Comparison of ENCODE assay signal across 8 cellular contexts in the genomic region with DNA sequence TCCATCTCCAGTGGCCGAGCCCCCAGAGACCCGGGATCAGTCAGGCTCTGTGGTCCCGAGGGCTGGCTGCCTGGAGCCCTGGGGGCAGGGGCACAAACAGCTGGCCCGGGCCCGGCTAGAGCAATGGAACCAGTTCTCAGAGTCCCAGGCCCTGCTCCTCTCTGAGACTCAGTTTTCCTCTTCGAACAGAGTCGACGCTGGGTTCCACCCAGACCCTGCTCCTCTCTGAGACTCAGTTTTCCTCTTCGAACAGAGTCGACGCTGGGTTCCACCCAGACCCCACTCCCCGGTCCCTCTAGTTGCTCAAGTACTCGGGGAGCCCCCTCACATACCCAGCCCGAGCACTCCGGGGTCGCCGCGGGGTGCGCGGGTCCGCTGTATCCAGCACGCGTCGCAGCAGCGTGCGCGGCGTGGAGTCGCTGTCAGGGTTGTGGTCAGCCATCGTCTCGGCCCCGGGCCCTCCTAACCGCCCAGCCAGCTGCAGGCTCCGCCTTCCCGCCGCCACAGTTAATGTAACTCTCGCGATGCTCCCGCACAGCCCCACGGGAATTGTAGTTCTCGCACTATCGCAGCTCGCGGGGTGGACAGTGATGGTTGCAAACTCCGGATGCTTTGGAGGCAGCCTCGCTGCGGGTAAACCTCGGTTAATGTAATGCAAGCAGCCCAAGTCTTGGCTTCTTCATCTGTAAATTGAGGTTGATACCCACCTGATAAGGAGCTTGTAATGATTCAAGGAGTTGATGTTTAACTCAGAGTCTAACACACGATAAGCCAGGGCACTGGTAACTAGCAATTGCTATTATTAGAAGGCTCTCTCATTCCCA. TPM values are rescaled to one million over a fixed set of nuclear protein-coding genes. Genes with fewer than 3 reads are reported as not detected.
DNase-seq lines count a peak whose midpoint lies in the region; ATAC-seq and TF ChIP-seq lines count a peak whose summit lies in the region.

No MANE protein-coding gene starts in this region.

- H3K9me3 ChIP-seq in IMR-90 (ENCODE audit: control insufficient read depth, insufficient read depth, low read length) (no peaks in the 10 kb centered on the region), OCI-LY3 (ENCODE audit: insufficient read depth, low read length) (no peaks in the 10 kb centered on the region), muscle layer of colon (ENCODE audit: low read length) (no peaks in the 10 kb centered on the region)

- H3K18ac ChIP-seq in IMR-90 (ENCODE audit: low read depth, low read length) = no peak overlapping the region; the same call in 1 of the 2 replicates

- peak overlapping the region; percentile 97 for H2AFZ ChIP-seq in IMR-90 (replicated peaks; ENCODE audit: low read length, poor library complexity)
- H2AFZ ChIP-seq in OCI-LY3 (ENCODE audit: low read depth, low read length) = peak overlapping the region; percentile 99

- H4K5ac ChIP-seq in IMR-90 (ENCODE audit: low read depth, low read length) = peak overlapping the region; percentile 56; the same call in 1 of the 2 replicates

- peaks cover 2% of the 10 kb centered on the region for H3K4me1 ChIP-seq in IMR-90 (ENCODE audit: control insufficient read depth, insufficient read depth, low read length)
- peaks cover 8% of the 10 kb centered on the region for H3K4me1 ChIP-seq in OCI-LY3 (ENCODE audit: low read length)
- peaks cover 19% of the 10 kb centered on the region for H3K4me1 ChIP-seq in muscle layer of colon (ENCODE audit: insufficient read depth, low read length)

- H2BK15ac ChIP-seq in IMR-90 (ENCODE audit: low read depth, low read length) = no peak overlapping the region

- in situ Hi-C loops in IMR-90 (cut with MboI; ENCODE audit: low sequenced_read_pairs) = no loop called here

- 1% methylated on average over 25 of the region's 49 CpGs; no CpG with 5 or more reads in 1 of the 2 experiments for WGBS in IMR-90 (ENCODE audit: extremely low coverage in 2 of 2, insufficient read length in 1 of 2), 2 experiments

- H3K23ac ChIP-seq in IMR-90 (ENCODE audit: low read depth, low read length) = peak overlapping the region; percentile 98

- H3K36me3 ChIP-seq in IMR-90 (ENCODE audit: control insufficient read depth, insufficient read depth, low read length) = peaks cover 32% of the 10 kb centered on the region
- H3K36me3 ChIP-seq in OCI-LY3 (replicated peaks; ENCODE audit: low read depth, low read length) = no peaks in the 10 kb centered on the region
- peaks cover 37% of the 10 kb centered on the region for H3K36me3 ChIP-seq in muscle layer of colon (ENCODE audit: insufficient read depth, low read length)

- DNase-seq in DMS153 (lab: John Stamatoyannopoulos, UW) = peak; percentile 59
- peak; percentile 84 for DNase-seq in IMR-90
- peak; percentile 91 for DNase-seq in activated T-cell treated with anti-CD3 and anti-CD28 coated beads for 48 hours (ENCODE audit: low read depth)
- DNase-seq in erythroblast (lab: John Stamatoyannopoulos, UW) = peak; percentile 91 to 95
- DNase-seq in stimulated activated CD8-positive, alpha-beta memory T cell treated with anti-CD3 and anti-CD28 coated beads, Interleukin-7, amount 100 ng/mL, for 1 hour (ENCODE audit: low read depth in 2 of 2) = peak; percentile 84 to 86

- H3K4me2 ChIP-seq in IMR-90 (ENCODE audit: low read depth, low read length) = peak overlapping the region; percentile 99
- peak overlapping the region; percentile 98 for H3K4me2 ChIP-seq in OCI-LY3 (ENCODE audit: low read length)

- H3K79me1 ChIP-seq in IMR-90 (ENCODE audit: low read depth in 1 of 2, low read length in 2 of 2) = peaks cover 6 to 36% of the 10 kb centered on the region in 2 experiments; a peak in 3 of 4 replicates

- H3K4me3 ChIP-seq in IMR-90 (ENCODE audit: insufficient read depth, low read depth, low read length) = peak overlapping the region; percentile 75
- H3K4me3 ChIP-seq in OCI-LY3 (ENCODE audit: low read length) = peak overlapping the region; percentile 89
- peak overlapping the region; percentile 75 to 92 for H3K4me3 ChIP-seq in muscle layer of colon (ENCODE audit: low read depth in 1 of 2, low read length in 2 of 2)

- no peaks in the 10 kb centered on the region for H3K27me3 ChIP-seq in IMR-90 (ENCODE audit: control insufficient read depth, insufficient read depth, low read length)
- H3K27me3 ChIP-seq in OCI-LY3 (ENCODE audit: low read depth, low read length) = no peaks in the 10 kb centered on the region
- no peaks in the 10 kb centered on the region for H3K27me3 ChIP-seq in muscle layer of colon (ENCODE audit: control insufficient read depth in 1 of 2, insufficient read depth in 2 of 2, low read length in 2 of 2)

- BruUV-seq in IMR-90 (replicated peaks; lab: Mats Ljungman, UMichigan) = no TSS peak

- TF ChIP-seq POLR2A in IMR-90 (IDR thresholded peaks at IDR 0.05; ENCODE audit: low read depth, low read length) = peak; percentile 84
- peak; percentile 72 for TF ChIP-seq POLR2A in erythroblast (IDR thresholded peaks at IDR 0.05; ENCODE audit: low read length)

- POLR2A ChIA-PET in IMR-90 (lab: Charles Lee; ENCODE audit: unreplicated experiment) = interaction anchor here (1.1 kb wide), 1 partner anchor 10 kb away, joined by 3 read pairs; no protein-coding TSS in a partner anchor

- peak overlapping the region; percentile 98 for H3K14ac ChIP-seq in IMR-90 (replicated peaks; ENCODE audit: low read depth, low read length)

- peak; percentile 96 for ATAC-seq in GM21529 (IDR thresholded peaks at IDR 0.05; ENCODE audit: unreplicated experiment)
- ATAC-seq in IMR-90 (ENCODE audit: low read depth) = peak; percentile 99

- dilution Hi-C loops in IMR-90 (cut with HindIII; ENCODE audit: low sequenced_read_pairs, unreplicated experiment) = no loop called here

- H4K91ac ChIP-seq in IMR-90 (ENCODE audit: insufficient read depth, low read depth, low read length) = peak overlapping the region; percentile 60

- H3K9me1 ChIP-seq in IMR-90 (ENCODE audit: insufficient read depth, low read length) = peaks cover 7% of the 10 kb centered on the region; the same call in 1 of the 2 replicates

- peak overlapping the region; percentile 58; the same call in 1 of the 2 replicates for H2BK120ac ChIP-seq in IMR-90 (ENCODE audit: low read depth, low read length)

- intact Hi-C loops in IMR-90 (cut with micrococcal nuclease) = no loop called here

- peaks cover 4% of the 10 kb centered on the region; the same call in 1 of the 2 replicates for H3K79me2 ChIP-seq in OCI-LY3 (ENCODE audit: low read length)

- peak overlapping the region; percentile 98 for H2AK9ac ChIP-seq in IMR-90 (replicated peaks; ENCODE audit: low read depth, low read length, poor library complexity)

- H4K8ac ChIP-seq in IMR-90 (ENCODE audit: low read depth in 2 of 2, low read length in 2 of 2) = peak overlapping the region; percentile 71 to 99

- no peak overlapping the region for H2BK20ac ChIP-seq in IMR-90 (ENCODE audit: low read depth, low read length)

- peak overlapping the region; percentile 59 for H2BK5ac ChIP-seq in IMR-90 (ENCODE audit: low read depth, low read length, poor library complexity, severe bottlenecking)

- no peak for TF ChIP-seq RAD21 in IMR-90 (IDR thresholded peaks at IDR 0.05; ENCODE audit: low read length)

- no peaks in the 10 kb centered on the region for H4K20me1 ChIP-seq in IMR-90 (ENCODE audit: insufficient read depth, low read length)
- no peaks in the 10 kb centered on the region for H4K20me1 ChIP-seq in OCI-LY3 (ENCODE audit: insufficient read depth, low read length)

- H3K9ac ChIP-seq in IMR-90 (ENCODE audit: low read depth, low read length) = peak overlapping the region; percentile 79
- H3K9ac ChIP-seq in OCI-LY3 (ENCODE audit: low read length) = peak overlapping the region; percentile 76
- H3K9ac ChIP-seq in muscle layer of colon (ENCODE audit: low read length) = peak overlapping the region; percentile 95

- TF ChIP-seq CTCF in IMR-90 (conservative IDR thresholded peaks at IDR 0.05; ENCODE audit: low read depth, low read length) = no peak
- no peak for TF ChIP-seq CTCF in OCI-LY3 (IDR thresholded peaks at IDR 0.05; ENCODE audit: low read depth, low read length)

- peak overlapping the region; percentile 44; the same call in 1 of the 2 replicates for H3K56ac ChIP-seq in IMR-90 (ENCODE audit: extremely low read depth, insufficient read depth, low read length)

- CTCF ChIA-PET in IMR-90 (lab: Yijun Ruan, JAX) = interaction anchor here (2.4 kb wide), 1 partner anchor 17 kb away, joined by 11 read pairs; no protein-coding TSS in a partner anchor

- H3K4ac ChIP-seq in IMR-90 (ENCODE audit: low read depth, low read length) = peak overlapping the region; percentile 87

- peak overlapping the region; percentile 91 for H2AK5ac ChIP-seq in IMR-90 (ENCODE audit: low read depth, low read length)

- peak overlapping the region; percentile 77 for H3K27ac ChIP-seq in IMR-90 (ENCODE audit: insufficient read depth, low read length)
- H3K27ac ChIP-seq in OCI-LY3 (ENCODE audit: low read length) = no peak overlapping the region
- H3K27ac ChIP-seq in muscle layer of colon (ENCODE audit: low read depth, low read length) = peak overlapping the region; percentile 47

TF ChIP-seq in IMR-90, 13 proteins besides CTCF, POLR2A, EP300 and RAD21:
- no peak for TF ChIP-seq CHD1 (IDR thresholded peaks at IDR 0.05; ENCODE audit: low read depth, low read length)
- peak; percentile 98 for TF ChIP-seq MXI1 (IDR thresholded peaks at IDR 0.05; ENCODE audit: borderline replicate concordance, low read depth, low read length)

RNA-seq across cellular contexts. Expression of gene THAP11, which starts 8.5 kb away (rescaled TPM):
- total RNA-seq in IMR-90 (2012; rRNA removed) = 13.3 and 13.9 TPM in 2 replicates
- 14.5 and 16.7 TPM in 2 replicates for polyA plus RNA-seq in IMR-90 (2012; rRNA removed)
- 23.5 and 29.1 TPM in 2 replicates for polyA plus RNA-seq in IMR-90 (2012; cell fraction: cytosol; rRNA removed)
- polyA plus RNA-seq in IMR-90 (2012; cell fraction: nucleus; rRNA removed; ENCODE audit: low replicate concordance) = 7.1 and 11.0 TPM in 2 replicates

RNA-seq across cellular contexts. Expression of gene NUTF2, which starts 13.1 kb away (rescaled TPM):
- 42.7 and 55.0 TPM in 2 replicates for total RNA-seq in IMR-90 (2012; rRNA removed)
- 361 and 399 TPM in 2 replicates for polyA plus RNA-seq in IMR-90 (2012; rRNA removed)
- 92.1 and 120 TPM in 2 replicates for polyA plus RNA-seq in IMR-90 (2012; cell fraction: cytosol; rRNA removed)
- polyA plus RNA-seq in IMR-90 (2012; cell fraction: nucleus; rRNA removed; ENCODE audit: low replicate concordance) = 102 and 127 TPM in 2 replicates

RNA-seq across cellular contexts. Expression of gene CENPT, which starts 13.9 kb away (rescaled TPM):
- total RNA-seq in IMR-90 (2012; rRNA removed) = 33.3 TPM in 2 replicates
- 83.1 and 86.4 TPM in 2 replicates for polyA plus RNA-seq in IMR-90 (2012; rRNA removed)
- 42.5 and 48.8 TPM in 2 replicates for polyA plus RNA-seq in IMR-90 (2012; cell fraction: cytosol; rRNA removed)
- polyA plus RNA-seq in IMR-90 (2012; cell fraction: nucleus; rRNA removed; ENCODE audit: low replicate concordance) = 500 and 808 TPM in 2 replicates

RNA-seq across cellular contexts. Expression of gene TSNAXIP1, which starts 26.9 kb away (rescaled TPM):
- 0.56 and 0.72 TPM in 2 replicates for total RNA-seq in IMR-90 (2012; rRNA removed)
- polyA plus RNA-seq in IMR-90 (2012; rRNA removed) = 1.4 and 1.6 TPM in 2 replicates
- 0.24 and 0.47 TPM in 2 replicates for polyA plus RNA-seq in IMR-90 (2012; cell fraction: cytosol; rRNA removed)
- polyA plus RNA-seq in IMR-90 (2012; cell fraction: nucleus; rRNA removed; ENCODE audit: low replicate concordance) = 16.6 and 18.9 TPM in 2 replicates

RNA-seq across cellular contexts. Expression of gene RANBP10, which starts 27.3 kb away (rescaled TPM):
- 2.2 and 2.7 TPM in 2 replicates for total RNA-seq in IMR-90 (2012; rRNA removed)
- 12.1 and 13.0 TPM in 2 replicates for polyA plus RNA-seq in IMR-90 (2012; rRNA removed)
- polyA plus RNA-seq in IMR-90 (2012; cell fraction: cytosol; rRNA removed) = 5.8 and 7.9 TPM in 2 replicates
- 37.6 and 40.5 TPM in 2 replicates for polyA plus RNA-seq in IMR-90 (2012; cell fraction: nucleus; rRNA removed; ENCODE audit: low replicate concordance)
